In genomic region chr1:113166473-113166872, GRCh38 we compare ENCODE assay signal across 30 cellular contexts.
DNase-seq lines count a peak whose midpoint lies in the region; ATAC-seq, FAIRE-seq and TF ChIP-seq lines count a peak whose summit lies in the region.
"Had no signal": no experiment of that assay in that cellular context is flagged by ENCODE, and none has a peak within 500 bp of the region (broad histone marks: within the 10 kb centered on the region; RNA-seq: fewer than 3 reads in every experiment).

No MANE protein-coding gene starts in this region.

- H3K27ac ChIP-seq in A549: no peak overlapping the region
- H3K27ac ChIP-seq: 22Rv1, GM23248 had no signal

- ATAC-seq in A549: no peak
- no peak for ATAC-seq in HG02870 (IDR thresholded peaks at IDR 0.05; ENCODE audit: unreplicated experiment)
- ATAC-seq: Panc1 had no signal

- H3K4me3 ChIP-seq in A549: no peak overlapping the region
- H3K4me3 ChIP-seq: GM23248 had no signal

- no peak for FAIRE-seq in A549 (lab: Jason Lieb, UNC)
- FAIRE-seq: GM19239 had no signal

- no peak for TF ChIP-seq POLR2A in A549 (IDR thresholded peaks at IDR 0.05; ENCODE audit: low read length)

- no peaks in the 10 kb centered on the region for H3K36me3 Mint-ChIP-seq in HFFc6 (ENCODE audit: low read depth)

- no peaks in the 10 kb centered on the region for H3K4me1 Mint-ChIP-seq in HFFc6 (ENCODE audit: low read depth)
- H3K4me1 Mint-ChIP-seq: H9 had no signal

- no peak for TF ChIP-seq EP300 in A549 (IDR thresholded peaks at IDR 0.05)

- no peaks in the 10 kb centered on the region for H3K9me3 ChIP-seq in A549
- H3K9me3 ChIP-seq: SK-N-SH had no signal

- no peaks in the 10 kb centered on the region for H3K9me3 Mint-ChIP-seq in HFFc6
- H3K9me3 Mint-ChIP-seq: H9 had no signal

- 92% methylated on average over 2 of the region's 5 CpGs for WGBS in A549 (ENCODE audit: missing lambda C conversion rate)

- H3K27ac Mint-ChIP-seq in HFFc6: no peak overlapping the region
- H3K27ac Mint-ChIP-seq: H9 had no signal

- TF ChIP-seq RAD21 in A549 (conservative IDR thresholded peaks at IDR 0.05 in 1 of 2, IDR thresholded peaks at IDR 0.05 in 1 of 2): no peak

- DNase-seq in A549 (ENCODE audit: low read depth in 1 of 2, low spot score in 1 of 2) (no peak), NCI-H69 (lab: John Stamatoyannopoulos, UW) (peak; percentile 68), kidney tubule cell (ENCODE audit: low spot score) (peak; percentile 63), mucosa of gallbladder (ENCODE audit: low spot score) (peak; percentile 56), HFFc6 (no peak), ureter (ENCODE audit: low spot score) (no peak), OCI-M1 (lab: John Stamatoyannopoulos, UW) (no peak)
- DNase-seq: ACHN; Calu3; DMS153; DND-41; GM23248; H9; KBM-7; MV-4-11; NCI-H1105; NCI-H1436 treated with DMSO at 0.1 percent for 48 hours; NCI-H187 treated with DMSO at 0.1 percent for 48 hours; NCI-H2171 treated with DMSO at 0.1 percent for 48 hours; NCI-H345; NCI-H524 treated with DMSO at 0.1 percent for 48 hours; NCI-H82; NK-92 treated with Interleukin-12 subunit alpha and Interleukin-12 subunit beta, amount 100 ng/mL, for 24 hours; SIG-M5; SK-N-SH; SW 1271 had no signal

- POLR2A ChIA-PET in A549 (lab: Yijun Ruan, JAX): no interaction called here

- no peak overlapping the region for H3K4me2 ChIP-seq in A549
- H3K4me2 ChIP-seq: SK-N-SH had no signal

- H3K4me1 ChIP-seq in A549: no peaks in the 10 kb centered on the region

- H3K4me3 Mint-ChIP-seq in HFFc6: no peak overlapping the region
- H3K4me3 Mint-ChIP-seq: H9 had no signal

- CTCF ChIA-PET in A549 (lab: Yijun Ruan, JAX): interaction anchor here (1.3 kb wide), 2 partner anchors 26 to 94 kb away, joined by 3 to 4 read pairs; partner anchors contain the start of gene LRIG2

- H3K27me3 Mint-ChIP-seq in HFFc6 (ENCODE audit: insufficient read depth): peaks cover 37% of the 10 kb centered on the region

- TF ChIP-seq CTCF in A549 (IDR thresholded peaks at IDR 0.05) (no peak), HFFc6 (IDR thresholded peaks at IDR 0.05) (no peak)

TF ChIP-seq in A549, 52 proteins besides CTCF, POLR2A, EP300 and RAD21:
- TF ChIP-seq ELK1 (IDR thresholded peaks at IDR 0.05; ENCODE audit: low read depth, low read length) (no peak), MAFK (IDR thresholded peaks at IDR 0.05; ENCODE audit: partially characterized antibody) (peak; percentile 27)

Comparison
In these comparisons a context has a peak if more than half of its experiments do, and no peak if none do; other contexts are left out.
1. DNase-seq: peak in NCI-H69 (single experiment), kidney tubule cell (single experiment) and mucosa of gallbladder (single experiment); none in A549 (0 of 2), HFFc6 (single experiment), ureter (single experiment) and OCI-M1 (single experiment).